In the genomic region with DNA sequence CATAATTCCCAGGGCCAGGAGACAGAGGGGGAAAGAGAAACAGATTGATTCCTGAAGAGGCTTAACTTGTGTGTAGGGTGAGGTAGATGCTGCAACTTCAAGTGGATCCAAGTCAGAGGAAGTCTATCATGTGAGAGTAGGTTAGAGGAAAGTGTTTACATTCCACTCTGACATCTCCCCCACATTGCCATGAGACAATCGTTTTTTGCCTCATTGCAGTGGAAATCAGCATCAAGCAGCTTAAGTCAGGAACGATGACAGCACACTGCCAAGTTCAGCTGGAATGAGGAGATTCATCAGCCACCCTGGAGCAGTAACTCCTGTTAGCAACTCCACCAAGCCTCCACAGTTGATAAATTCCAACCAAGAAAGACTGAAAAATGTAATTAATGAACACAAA, we compare ENCODE assay signal across 1 cellular context.
A peak's percentile ranks its signal among the peaks of the same experiment; 100 is the strongest.
TF ChIP-seq lines count a peak whose summit lies in the region.

No MANE protein-coding gene starts in this region.

TF ChIP-seq in K562, 482 proteins besides CTCF, POLR2A, EP300 and RAD21 (continued from another document):
- TF ChIP-seq CEBPZ (IDR thresholded peaks at IDR 0.05; ENCODE audit: borderline replicate concordance, low read depth, low read length) (no peak), PHF20 (IDR thresholded peaks at IDR 0.05; ENCODE audit: partially characterized antibody) (no peak), RB1 (IDR thresholded peaks at IDR 0.05; ENCODE audit: low read depth) (no peak), EZH2 (IDR thresholded peaks at IDR 0.05; ENCODE audit: borderline replicate concordance, low read depth, low read length) (no peak), POLR2B (IDR thresholded peaks at IDR 0.05; ENCODE audit: low read depth, partially characterized antibody) (no peak), ZBTB1 (CRISPR knock-in tag; IDR thresholded peaks at IDR 0.05; ENCODE audit: borderline replicate concordance, low read depth) (no peak), HNRNPUL1 (IDR thresholded peaks at IDR 0.05; ENCODE audit: low read length) (no peak), BCL6 (CRISPR knock-in tag; IDR thresholded peaks at IDR 0.05) (no peak), ELF2 (CRISPR knock-in tag; IDR thresholded peaks at IDR 0.05) (no peak), SOX6 (IDR thresholded peaks at IDR 0.05) (peak; percentile 41; the same call in 1 of the 2 replicates), FOXK2 (conservative IDR thresholded peaks at IDR 0.05 in 1 of 2, IDR thresholded peaks at IDR 0.05 in 1 of 2; ENCODE audit: low read depth in 2 of 2) (no peak), TAL1 (IDR thresholded peaks at IDR 0.05) (peak; percentile 22; the same call in 1 of the 2 replicates), CBFA2T2 (conservative IDR thresholded peaks at IDR 0.05) (0 out of 2 replicates have a peak, but pooled peaks have one; percentile 8), TCF7L2 (IDR thresholded peaks at IDR 0.05; ENCODE audit: low read depth, low read length) (no peak), CBFB (CRISPR knock-in tag; IDR thresholded peaks at IDR 0.05) (no peak), ZNF24 (IDR thresholded peaks at IDR 0.05) (no peak), RBM17 (IDR thresholded peaks at IDR 0.05; ENCODE audit: borderline replicate concordance, low read depth, low read length) (no peak), ZNF668 (CRISPR knock-in tag; IDR thresholded peaks at IDR 0.05) (no peak), ZNF830 (CRISPR knock-in tag; IDR thresholded peaks at IDR 0.05) (no peak), PHTF2 (CRISPR knock-in tag; IDR thresholded peaks at IDR 0.05) (no peak), CBFA2T3 (IDR thresholded peaks at IDR 0.05) (peak; percentile 35; the same call in 1 of the 2 replicates), SMARCA5 (IDR thresholded peaks at IDR 0.05) (no peak), MIER1 (IDR thresholded peaks at IDR 0.05; ENCODE audit: low read depth) (no peak), USF1 (CRISPR knock-in tag; IDR thresholded peaks at IDR 0.05) (no peak), TEAD1 (CRISPR knock-in tag; IDR thresholded peaks at IDR 0.05) (peak; percentile 33 to 84; a peak in 2 of 4 replicates), KDM1A (IDR thresholded peaks at IDR 0.05) (no peak), ZNF436 (CRISPR knock-in tag; IDR thresholded peaks at IDR 0.05) (no peak), MYNN (IDR thresholded peaks at IDR 0.05) (no peak), MYNN (CRISPR knock-in tag; IDR thresholded peaks at IDR 0.05) (no peak), CREB1 (IDR thresholded peaks at IDR 0.05) (no peak), CREB1 (CRISPR knock-in tag; IDR thresholded peaks at IDR 0.05) (no peak), ZNF449 (CRISPR knock-in tag; IDR thresholded peaks at IDR 0.05) (no peak), PREB (CRISPR knock-in tag; IDR thresholded peaks at IDR 0.05) (no peak), PCBP2 (IDR thresholded peaks at IDR 0.05; ENCODE audit: low read depth, low read length, poor library complexity, severe bottlenecking) (no peak), WHSC1 (IDR thresholded peaks at IDR 0.05; ENCODE audit: low read length) (no peak), FOXJ3 (CRISPR knock-in tag; IDR thresholded peaks at IDR 0.05) (no peak), YBX1 (IDR thresholded peaks at IDR 0.05) (no peak)
- TF ChIP-seq, protein P1, sequence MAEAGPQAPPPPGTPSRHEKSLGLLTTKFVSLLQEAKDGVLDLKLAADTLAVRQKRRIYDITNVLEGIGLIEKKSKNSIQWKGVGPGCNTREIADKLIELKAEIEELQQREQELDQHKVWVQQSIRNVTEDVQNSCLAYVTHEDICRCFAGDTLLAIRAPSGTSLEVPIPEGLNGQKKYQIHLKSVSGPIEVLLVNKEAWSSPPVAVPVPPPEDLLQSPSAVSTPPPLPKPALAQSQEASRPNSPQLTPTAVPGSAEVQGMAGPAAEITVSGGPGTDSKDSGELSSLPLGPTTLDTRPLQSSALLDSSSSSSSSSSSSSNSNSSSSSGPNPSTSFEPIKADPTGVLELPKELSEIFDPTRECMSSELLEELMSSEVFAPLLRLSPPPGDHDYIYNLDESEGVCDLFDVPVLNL (CRISPR knock-in tag; IDR thresholded peaks at IDR 0.05; ENCODE audit: low read depth) = no peak
- TF ChIP-seq, protein P2, sequence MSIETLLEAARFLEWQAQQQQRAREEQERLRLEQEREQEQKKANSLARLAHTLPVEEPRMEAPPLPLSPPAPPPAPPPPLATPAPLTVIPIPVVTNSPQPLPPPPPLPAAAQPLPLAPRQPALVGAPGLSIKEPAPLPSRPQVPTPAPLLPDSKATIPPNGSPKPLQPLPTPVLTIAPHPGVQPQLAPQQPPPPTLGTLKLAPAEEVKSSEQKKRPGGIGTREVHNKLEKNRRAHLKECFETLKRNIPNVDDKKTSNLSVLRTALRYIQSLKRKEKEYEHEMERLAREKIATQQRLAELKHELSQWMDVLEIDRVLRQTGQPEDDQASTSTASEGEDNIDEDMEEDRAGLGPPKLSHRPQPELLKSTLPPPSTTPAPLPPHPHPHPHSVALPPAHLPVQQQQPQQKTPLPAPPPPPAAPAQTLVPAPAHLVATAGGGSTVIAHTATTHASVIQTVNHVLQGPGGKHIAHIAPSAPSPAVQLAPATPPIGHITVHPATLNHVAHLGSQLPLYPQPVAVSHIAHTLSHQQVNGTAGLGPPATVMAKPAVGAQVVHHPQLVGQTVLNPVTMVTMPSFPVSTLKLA (conservative IDR thresholded peaks at IDR 0.05) = no peak
- TF ChIP-seq, protein P3, sequence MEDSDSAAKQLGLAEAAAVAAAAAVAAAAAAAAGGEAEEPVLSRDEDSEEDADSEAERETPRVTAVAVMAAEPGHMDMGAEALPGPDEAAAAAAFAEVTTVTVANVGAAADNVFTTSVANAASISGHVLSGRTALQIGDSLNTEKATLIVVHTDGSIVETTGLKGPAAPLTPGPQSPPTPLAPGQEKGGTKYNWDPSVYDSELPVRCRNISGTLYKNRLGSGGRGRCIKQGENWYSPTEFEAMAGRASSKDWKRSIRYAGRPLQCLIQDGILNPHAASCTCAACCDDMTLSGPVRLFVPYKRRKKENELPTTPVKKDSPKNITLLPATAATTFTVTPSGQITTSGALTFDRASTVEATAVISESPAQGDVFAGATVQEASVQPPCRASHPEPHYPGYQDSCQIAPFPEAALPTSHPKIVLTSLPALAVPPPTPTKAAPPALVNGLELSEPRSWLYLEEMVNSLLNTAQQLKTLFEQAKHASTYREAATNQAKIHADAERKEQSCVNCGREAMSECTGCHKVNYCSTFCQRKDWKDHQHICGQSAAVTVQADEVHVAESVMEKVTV (CRISPR knock-in tag; IDR thresholded peaks at IDR 0.05) = no peak
TF ChIP-seq in K562: peak in this region for 6.
